ENCODE assay signal across 14 cellular contexts in the genomic region with DNA sequence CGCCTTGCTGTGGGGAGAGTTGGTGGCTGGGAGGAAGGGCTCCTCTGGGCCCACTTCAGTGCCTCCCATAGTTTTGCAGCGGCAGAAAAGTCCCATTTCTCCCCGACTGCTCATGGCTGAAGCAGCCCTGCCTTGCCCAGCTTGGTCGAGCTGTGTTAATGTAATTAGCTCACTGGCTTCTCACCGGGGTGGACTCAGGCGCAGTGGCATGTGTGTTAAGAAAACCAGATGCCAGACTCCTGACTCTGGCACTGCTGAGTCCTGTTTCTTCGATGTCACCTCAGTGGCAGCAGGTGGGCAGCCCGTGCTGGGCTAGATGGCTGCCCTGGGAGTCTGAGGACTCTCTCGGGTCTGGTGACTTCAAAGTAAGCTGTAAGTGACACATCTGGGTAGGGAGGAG.
"Had no signal": no experiment of that assay in that cellular context is flagged by ENCODE, and none has a peak within 500 bp of the region (broad histone marks: within the 10 kb centered on the region; RNA-seq: fewer than 3 reads in every experiment).

No MANE protein-coding gene starts in this region.

- ATAC-seq: activated T-cell treated with anti-CD3 and anti-CD28 coated beads, Interleukin-2, amount 50 U/mL, for 4 hours; sciatic nerve; stimulated activated naive CD8-positive, alpha-beta T cell treated with anti-CD3 and anti-CD28 coated beads, Interleukin-15, amount 100 ng/mL, for 72 hours had no signal

- H3K9me3 ChIP-seq: esophagus muscularis mucosa, upper lobe of left lung had no signal

- H3K9me3 Mint-ChIP-seq: activated CD4-positive, alpha-beta memory T cell treated with anti-CD3 and anti-CD28 coated beads, Interleukin-2, amount 10 ng/mL, durations not matched to agents 7 days and 5 days; activated naive CD8-positive, alpha-beta T cell treated with anti-CD3 and anti-CD28 coated beads for 36 hours; activated T-cell treated with anti-CD3 and anti-CD28 coated beads, Interleukin-2, amount 50 U/mL, for 4 hours; central memory CD8-positive, alpha-beta T cell had no signal

- H3K36me3 ChIP-seq: esophagus muscularis mucosa, upper lobe of left lung had no signal

- DNase-seq: activated CD4-positive, alpha-beta memory T cell treated with anti-CD3 and anti-CD28 coated beads, Interleukin-2, amount 10 ng/mL, durations not matched to agents 7 days and 5 days; activated CD4-positive, alpha-beta T cell treated with anti-CD3 and anti-CD28 coated beads for 1 hour; activated effector memory CD4-positive, alpha-beta T cell treated with anti-CD3 and anti-CD28 coated beads, Interleukin-2, amount 50 U/mL, for 16 hours; activated naive CD8-positive, alpha-beta T cell treated with anti-CD3 and anti-CD28 coated beads for 36 hours; activated T-cell treated with anti-CD3 and anti-CD28 coated beads, Interleukin-2, amount 50 U/mL, for 4 hours; cortex of kidney; effector CD4-positive, alpha-beta T cell; stimulated activated naive CD8-positive, alpha-beta T cell treated with anti-CD3 and anti-CD28 coated beads, Interleukin-15, amount 100 ng/mL, for 72 hours; T1000 had no signal

- H3K27me3 Mint-ChIP-seq: activated CD4-positive, alpha-beta memory T cell treated with anti-CD3 and anti-CD28 coated beads, Interleukin-2, amount 10 ng/mL, durations not matched to agents 7 days and 5 days; central memory CD8-positive, alpha-beta T cell; stimulated activated naive CD8-positive, alpha-beta T cell treated with anti-CD3 and anti-CD28 coated beads, Interleukin-15, amount 100 ng/mL, for 72 hours had no signal

- H3K4me3 Mint-ChIP-seq: activated CD4-positive, alpha-beta memory T cell treated with anti-CD3 and anti-CD28 coated beads, Interleukin-2, amount 10 ng/mL, durations not matched to agents 7 days and 5 days; activated naive CD8-positive, alpha-beta T cell treated with anti-CD3 and anti-CD28 coated beads for 36 hours; activated T-cell treated with anti-CD3 and anti-CD28 coated beads, Interleukin-2, amount 50 U/mL, for 4 hours; brain; central memory CD8-positive, alpha-beta T cell; stimulated activated naive CD8-positive, alpha-beta T cell treated with anti-CD3 and anti-CD28 coated beads, Interleukin-15, amount 100 ng/mL, for 72 hours had no signal

- H3K27me3 ChIP-seq: esophagus muscularis mucosa, upper lobe of left lung had no signal

- H3K4me3 ChIP-seq: esophagus muscularis mucosa, upper lobe of left lung had no signal

- H3K27ac ChIP-seq: esophagus muscularis mucosa, upper lobe of left lung had no signal

- H3K27ac Mint-ChIP-seq: activated naive CD8-positive, alpha-beta T cell treated with anti-CD3 and anti-CD28 coated beads for 36 hours; brain had no signal
